16 cellular contexts compared by ENCODE assay signal in genomic region chr11:76212086-76213035, GRCh38.
"Had no signal": no experiment of that assay in that cellular context is flagged by ENCODE, and none has a peak within 500 bp of the region (broad histone marks: within the 10 kb centered on the region; RNA-seq: fewer than 3 reads in every experiment).

No MANE protein-coding gene starts in this region.

- ATAC-seq: stimulated activated naive CD8-positive, alpha-beta T cell treated with anti-CD3 and anti-CD28 coated beads, Interleukin-15, amount 100 ng/mL, for 72 hours; T-helper 17 cell had no signal

- H3K4me3 Mint-ChIP-seq: stimulated activated naive CD8-positive, alpha-beta T cell treated with anti-CD3 and anti-CD28 coated beads, Interleukin-15, amount 100 ng/mL, for 72 hours had no signal

- H3K36me3 Mint-ChIP-seq: activated naive CD4-positive, alpha-beta T cell treated with anti-CD3 and anti-CD28 coated beads, Interleukin-2, amount 50 U/mL, for 24 hours; naive B cell had no signal

- DNase-seq: activated CD4-positive, CD25-positive, alpha-beta regulatory T cell; activated effector memory CD4-positive, alpha-beta T cell treated with Interleukin-2 at 50 U/mL for 16 hours; activated T-cell treated with anti-CD3 and anti-CD28 coated beads, Interleukin-2, amount 50 U/mL, for 1 hour; amniotic stem cell; brain microvascular endothelial cell; dorsolateral prefrontal cortex; hippocampal formation; kidney glomerular epithelial cell; naive B cell; stimulated activated CD4-positive, alpha-beta T cell treated with anti-CD3 and anti-CD28 coated beads, Interleukin-4, amount 100 ng/mL, for 24 hours; stimulated activated naive CD8-positive, alpha-beta T cell treated with anti-CD3 and anti-CD28 coated beads, Interleukin-15, amount 100 ng/mL, for 72 hours; T-helper 17 cell had no signal

- H3K9me3 Mint-ChIP-seq: activated naive CD4-positive, alpha-beta T cell treated with anti-CD3 and anti-CD28 coated beads, Interleukin-2, amount 50 U/mL, for 24 hours; naive B cell; stimulated activated naive CD8-positive, alpha-beta T cell treated with anti-CD3 and anti-CD28 coated beads, Interleukin-15, amount 100 ng/mL, for 72 hours had no signal

- H3K36me3 ChIP-seq: brain microvascular endothelial cell, thoracic aorta had no signal

- FAIRE-seq: TTC549 had no signal

- H3K27ac Mint-ChIP-seq: activated naive CD4-positive, alpha-beta T cell treated with anti-CD3 and anti-CD28 coated beads, Interleukin-2, amount 50 U/mL, for 24 hours; stimulated activated naive CD8-positive, alpha-beta T cell treated with anti-CD3 and anti-CD28 coated beads, Interleukin-15, amount 100 ng/mL, for 72 hours; T-helper 17 cell had no signal

- H3K9me3 ChIP-seq: thoracic aorta had no signal

- H3K4me3 ChIP-seq: dorsolateral prefrontal cortex, lung, thoracic aorta had no signal

- H3K27ac ChIP-seq: brain microvascular endothelial cell, dorsolateral prefrontal cortex, thoracic aorta had no signal
